ENCODE assay signal across 26 cellular contexts in the genomic region with DNA sequence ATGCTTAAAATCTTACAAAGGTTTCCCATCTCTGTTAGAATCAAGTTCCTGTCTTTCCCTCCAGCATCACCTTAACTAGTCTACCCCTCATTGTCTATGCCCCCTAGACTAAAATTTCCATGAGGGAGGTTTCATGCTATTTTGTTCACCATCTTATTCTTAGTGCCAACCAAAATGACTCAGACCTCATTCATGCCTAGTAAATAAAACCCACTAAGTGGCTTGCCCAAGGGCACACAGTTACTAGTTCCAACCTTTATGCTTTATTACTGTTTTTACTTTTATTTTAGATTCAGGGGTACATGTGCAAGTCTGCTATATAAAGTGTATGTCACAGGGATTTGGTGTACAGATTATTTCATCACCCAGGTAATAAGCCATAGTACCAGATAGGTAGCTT.
"Had no signal": no experiment of that assay in that cellular context is flagged by ENCODE, and none has a peak within 500 bp of the region (broad histone marks: within the 10 kb centered on the region; RNA-seq: fewer than 3 reads in every experiment).

No MANE protein-coding gene starts in this region.

- H3K4me1 ChIP-seq: pancreas, prostate gland, right lobe of liver, sigmoid colon, stomach, thyroid gland, tibial nerve, upper lobe of left lung, vagina had no signal

- H3K36me3 Mint-ChIP-seq: naive thymus-derived CD8-positive, alpha-beta T cell; natural killer cell treated with Interleukin-12 subunit alpha and Interleukin-12 subunit beta and Interleukin-15 and Interleukin-18, amount 100 ng/mL, for 72 hours; stimulated activated effector memory CD8-positive, alpha-beta T cell treated with anti-CD3 and anti-CD28 coated beads, Interleukin-12 subunit alpha, Interleukin-12 subunit beta, amount 100 ng/mL, for 72 hours; stimulated activated naive B cell treated with anti-CD40 and anti-IgM and Interleukin-4, amounts not matched to agents 10 μg/mL and 1 μg/mL and 100 μg/mL, for 72 hours had no signal

- H3K27me3 Mint-ChIP-seq: naive thymus-derived CD8-positive, alpha-beta T cell; natural killer cell treated with Interleukin-12 subunit alpha and Interleukin-12 subunit beta and Interleukin-15 and Interleukin-18, amount 100 ng/mL, for 72 hours; stimulated activated naive B cell treated with anti-CD40 and anti-IgM and Interleukin-4, amounts not matched to agents 10 μg/mL and 1 μg/mL and 100 μg/mL, for 72 hours; stimulated activated naive CD8-positive, alpha-beta T cell treated with anti-CD3 and anti-CD28 coated beads, Interleukin-15, Interleukin-2, amounts not matched to agents 100 ng/mL and 50 ng/mL, for 24 hours had no signal

- ATAC-seq: naive thymus-derived CD8-positive, alpha-beta T cell; natural killer cell treated with Interleukin-12 subunit alpha and Interleukin-12 subunit beta and Interleukin-15 and Interleukin-18, amount 100 ng/mL, for 72 hours; pancreas; right cardiac atrium; right lobe of liver; stimulated activated effector memory CD8-positive, alpha-beta T cell treated with anti-CD3 and anti-CD28 coated beads, Interleukin-12 subunit alpha, Interleukin-12 subunit beta, amount 100 ng/mL, for 72 hours; stimulated activated naive B cell treated with anti-CD40 and anti-IgM and Interleukin-4, amounts not matched to agents 10 μg/mL and 1 μg/mL and 100 μg/mL, for 72 hours had no signal

- H3K4me3 ChIP-seq: pancreas, prostate gland, right lobe of liver, sigmoid colon, stomach, thoracic aorta, thyroid gland, tibial nerve, upper lobe of left lung, vagina had no signal

- H3K27ac ChIP-seq: neutrophil, pancreas, prostate gland, right lobe of liver, sigmoid colon, stomach, thoracic aorta, thyroid gland, tibial nerve, upper lobe of left lung, vagina had no signal

- H3K4me1 Mint-ChIP-seq: naive thymus-derived CD8-positive, alpha-beta T cell; nephron progenitor cell; neural crest cell; stimulated activated effector memory CD8-positive, alpha-beta T cell treated with anti-CD3 and anti-CD28 coated beads, Interleukin-12 subunit alpha, Interleukin-12 subunit beta, amount 100 ng/mL, for 72 hours; stimulated activated naive B cell treated with anti-CD40 and anti-IgM and Interleukin-4, amounts not matched to agents 10 μg/mL and 1 μg/mL and 100 μg/mL, for 72 hours had no signal

- H3K27me3 ChIP-seq: neutrophil, pancreas, right lobe of liver, sigmoid colon, stomach, thyroid gland, tibial nerve, upper lobe of left lung, vagina had no signal

- H3K9me3 Mint-ChIP-seq: nephron progenitor cell had no signal

- H3K4me3 Mint-ChIP-seq: naive thymus-derived CD8-positive, alpha-beta T cell; natural killer cell treated with Interleukin-12 subunit alpha and Interleukin-12 subunit beta and Interleukin-15 and Interleukin-18, amount 100 ng/mL, for 72 hours; nephron progenitor cell; neural crest cell; stimulated activated effector memory CD8-positive, alpha-beta T cell treated with anti-CD3 and anti-CD28 coated beads, Interleukin-12 subunit alpha, Interleukin-12 subunit beta, amount 100 ng/mL, for 72 hours; stimulated activated naive B cell treated with anti-CD40 and anti-IgM and Interleukin-4, amounts not matched to agents 10 μg/mL and 1 μg/mL and 100 μg/mL, for 72 hours; stimulated activated naive CD8-positive, alpha-beta T cell treated with anti-CD3 and anti-CD28 coated beads, Interleukin-15, Interleukin-2, amounts not matched to agents 100 ng/mL and 50 ng/mL, for 24 hours had no signal

- H3K27ac Mint-ChIP-seq: naive thymus-derived CD8-positive, alpha-beta T cell; natural killer cell treated with Interleukin-12 subunit alpha and Interleukin-12 subunit beta and Interleukin-15 and Interleukin-18, amount 100 ng/mL, for 72 hours; nephron progenitor cell; stimulated activated effector memory CD8-positive, alpha-beta T cell treated with anti-CD3 and anti-CD28 coated beads, Interleukin-12 subunit alpha, Interleukin-12 subunit beta, amount 100 ng/mL, for 72 hours; stimulated activated naive B cell treated with anti-CD40 and anti-IgM and Interleukin-4, amounts not matched to agents 10 μg/mL and 1 μg/mL and 100 μg/mL, for 72 hours; stimulated activated naive CD8-positive, alpha-beta T cell treated with anti-CD3 and anti-CD28 coated beads, Interleukin-15, Interleukin-2, amounts not matched to agents 100 ng/mL and 50 ng/mL, for 24 hours had no signal

- DNase-seq: naive thymus-derived CD8-positive, alpha-beta T cell; nephron progenitor cell; nucleus accumbens; pancreas; right cardiac atrium; right lobe of liver; sigmoid colon; small intestine; stimulated activated CD4-positive, alpha-beta T cell treated with anti-CD3 and anti-CD28 coated beads, Interleukin-12 subunit alpha, Interleukin-12 subunit beta, amount 100 ng/mL, for 4 hours; stimulated activated CD4-positive, alpha-beta T cell treated with anti-CD3 and anti-CD28 coated beads, Interleukin-1b, Interleukin-23, amount 100 ng/mL, for 48 hours; stimulated activated CD4-positive, alpha-beta T cell treated with anti-CD3 and anti-CD28 coated beads, Interleukin-4, amount 100 ng/mL, for 1 hour; stimulated activated naive B cell treated with anti-CD40 and anti-IgM and Interleukin-4, amounts not matched to agents 10 μg/mL and 1 μg/mL and 100 μg/mL, for 72 hours; stimulated activated naive CD4-positive, alpha-beta T cell treated with Interleukin-2 at 50 U/mL for 16 hours; stomach; thyroid gland; trophoblast cell; upper lobe of left lung had no signal

- H3K36me3 ChIP-seq: neutrophil, pancreas, prostate gland, right lobe of liver, sigmoid colon, stomach, thoracic aorta, thyroid gland, tibial nerve, upper lobe of left lung, vagina had no signal

- H3K9me3 ChIP-seq: neutrophil, pancreas, prostate gland, right lobe of liver, sigmoid colon, thoracic aorta, thyroid gland, tibial nerve, upper lobe of left lung, vagina had no signal
